13 cellular contexts compared by ENCODE assay signal in the genomic region with DNA sequence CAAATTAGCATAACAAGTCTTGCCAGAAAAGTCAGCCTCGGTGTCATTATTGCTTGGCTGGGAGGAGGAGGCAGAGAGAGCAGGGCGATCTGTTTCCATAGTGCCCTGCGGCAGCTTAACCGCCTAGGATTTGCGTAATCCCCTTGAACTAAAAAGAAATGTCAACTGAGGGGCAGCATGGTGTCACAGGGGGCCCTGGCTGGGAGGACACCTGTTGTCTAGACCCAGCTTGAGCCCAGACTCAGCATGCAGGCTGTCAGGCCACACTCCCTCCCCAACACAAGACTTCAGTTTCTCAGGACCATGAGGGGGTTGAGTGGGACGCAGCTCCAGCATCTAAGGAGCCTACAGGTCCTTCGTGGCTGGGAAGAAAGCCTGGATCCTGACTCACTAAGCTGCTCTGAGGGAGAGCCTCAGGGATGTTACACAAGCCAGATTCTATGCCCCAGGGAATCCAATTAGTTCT. TPM values are rescaled to one million over a fixed set of nuclear protein-coding genes. Genes with fewer than 3 reads are reported as not detected.
DNase-seq lines count a peak whose midpoint lies in the region; TF ChIP-seq lines count a peak whose summit lies in the region.
"Had no signal": no experiment of that assay in that cellular context is flagged by ENCODE, and none has a peak within 500 bp of the region (broad histone marks: within the 10 kb centered on the region; RNA-seq: fewer than 3 reads in every experiment).

No MANE protein-coding gene starts in this region.

- H3K9me3 ChIP-seq in HUES48 (ENCODE audit: control insufficient read depth, insufficient read depth, low read length) = no peaks in the 10 kb centered on the region
- no peaks in the 10 kb centered on the region for H3K9me3 ChIP-seq in iPS-20b (ENCODE audit: insufficient read depth, low read depth, low read length)
- H3K9me3 ChIP-seq in esophagus squamous epithelium = no peaks in the 10 kb centered on the region

- WGBS in esophagus squamous epithelium, 2 donors = 59% methylated on average over 6 of the region's 7 CpGs; no CpG with 5 or more reads in 1 of the 2 donors

- no peak for TF ChIP-seq POLR2A in esophagus squamous epithelium (IDR thresholded peaks at IDR 0.05)

- H3K27ac ChIP-seq in HUES48 (ENCODE audit: low read depth, low read length) (peak overlapping the region; percentile 59), iPS-20b (ENCODE audit: low read length) (no peak overlapping the region), esophagus squamous epithelium (no peak overlapping the region)
- H3K27ac ChIP-seq: HL-60, skin epidermis, VCaP had no signal

- peaks cover 39% of the 10 kb centered on the region for H3K4me1 ChIP-seq in HUES48 (ENCODE audit: control insufficient read depth, insufficient read depth, low read length)
- H3K4me1 ChIP-seq in iPS-20b (ENCODE audit: insufficient read depth, low read length) = peaks cover 15% of the 10 kb centered on the region
- H3K4me1 ChIP-seq in esophagus squamous epithelium = peaks cover 0 to 9% (median 0%) of the 10 kb centered on the region in 3 donors

- DNase-seq in AG04449 (ENCODE audit: low read depth, low spot score) (peak; percentile 34), amniotic epithelial cell (ENCODE audit: low read depth) (peak; percentile 52), NCI-H187 treated with DMSO at 0.1 percent for 48 hours (lab: John Stamatoyannopoulos, UW) (no peak), esophagus squamous epithelium (lab: John Stamatoyannopoulos, UW) (no peak), NCI-H2029 (lab: John Stamatoyannopoulos, UW) (no peak)
- no peak for DNase-seq in NK-92 treated with Interleukin-12 subunit alpha and Interleukin-12 subunit beta, amount 100 ng/mL, for 24 hours (lab: John Stamatoyannopoulos, UW)
- DNase-seq: activated T-cell treated with anti-CD3 and anti-CD28 coated beads, Interleukin-2, amount 50 U/mL, for 72 hours; NCI-H1417 had no signal

- no peaks in the 10 kb centered on the region for H3K27me3 ChIP-seq in HUES48 (ENCODE audit: control insufficient read depth, insufficient read depth, low read length)
- peaks cover 10% of the 10 kb centered on the region; the same call in 1 of the 2 replicates for H3K27me3 ChIP-seq in iPS-20b (ENCODE audit: insufficient read depth, low read length)
- no peaks in the 10 kb centered on the region for H3K27me3 ChIP-seq in esophagus squamous epithelium

- H3K9ac ChIP-seq in HUES48 (ENCODE audit: low read depth, low read length) = no peak overlapping the region
- no peak overlapping the region for H3K9ac ChIP-seq in iPS-20b (ENCODE audit: low read depth, low read length)

- POLR2A ChIA-PET in AG04449 (lab: Yijun Ruan, JAX) = interaction anchor here (1.0 kb wide), 1 partner anchor 17 kb away, joined by 5 read pairs; a partner anchor contains a TSS

- intact Hi-C loops in esophagus squamous epithelium (cut with DNase I) = no loop called here

- CTCF ChIA-PET in AG04449 (lab: Yijun Ruan, JAX) = interaction anchor here (1.7 kb wide), 1 partner anchor 11 kb away, joined by 11 read pairs; no protein-coding TSS in a partner anchor

- H3K4me3 ChIP-seq in AG04449 (ENCODE audit: low read depth, low read length) (no peak overlapping the region), HUES48 (ENCODE audit: low read depth, low read length) (peak overlapping the region; percentile 18), iPS-20b (ENCODE audit: low read length) (0 out of 2 replicates have a peak overlapping the region, but pooled peaks have one; percentile 41), esophagus squamous epithelium (no peak overlapping the region)
- H3K4me3 ChIP-seq: skin epidermis had no signal

- H3K36me3 ChIP-seq in HUES48 (ENCODE audit: control insufficient read depth, insufficient read depth, low read length) = no peaks in the 10 kb centered on the region
- no peaks in the 10 kb centered on the region for H3K36me3 ChIP-seq in iPS-20b (ENCODE audit: insufficient read depth, low read depth, low read length)
- H3K36me3 ChIP-seq in esophagus squamous epithelium = peaks cover 0 to 5% (median 0%) of the 10 kb centered on the region in 3 donors

- TF ChIP-seq CTCF in AG04449 (IDR thresholded peaks at IDR 0.05; ENCODE audit: insufficient read depth, low read length, missing control alignments) (no peak), esophagus squamous epithelium (IDR thresholded peaks at IDR 0.05) (no peak)

RNA-seq across cellular contexts. Expression of a gene that starts 17.3 kb away (rescaled TPM):
- total RNA-seq in esophagus squamous epithelium = 10 to 100 TPM; 19.6 to 49.2 (median 28.0) TPM

RNA-seq across cellular contexts. Expression of a gene that starts 17.6 kb away (rescaled TPM):
- 10 to 100 TPM; 23.3 to 43.5 (median 29.4) TPM for total RNA-seq in esophagus squamous epithelium

Comparison
In these comparisons a context has a peak if more than half of its experiments do, and no peak if none do; other contexts are left out.
1. DNase-seq: peak in AG04449 (single experiment) and amniotic epithelial cell (single experiment); none in NK-92 treated with Interleukin-12 subunit alpha and Interleukin-12 subunit beta, amount 100 ng/mL, for 24 hours (single experiment), NCI-H187 treated with DMSO at 0.1 percent for 48 hours (single experiment), esophagus squamous epithelium (single experiment) and NCI-H2029 (single experiment).
2. H3K4me3 ChIP-seq: peak in HUES48 (single experiment) and iPS-20b (single experiment); none in AG04449 (single experiment) and esophagus squamous epithelium (0 of 4).